In genomic region chr5:159005062-159005461, GRCh38 we compare ENCODE assay signal across 22 cellular contexts.
A peak's percentile ranks its signal among the peaks of the same experiment; 100 is the strongest.
DNase-seq lines count a peak whose midpoint lies in the region; ATAC-seq lines count a peak whose summit lies in the region.
"Had no signal": no experiment of that assay in that cellular context is flagged by ENCODE, and none has a peak within 500 bp of the region (broad histone marks: within the 10 kb centered on the region; RNA-seq: fewer than 3 reads in every experiment).

No MANE protein-coding gene starts in this region.

- H3K4me3 Mint-ChIP-seq in stimulated activated naive B cell treated with anti-CD40 and anti-IgM and Interleukin-4, amounts not matched to agents 10 μg/mL and 1 μg/mL and 100 μg/mL, for 72 hours: no peak overlapping the region
- H3K4me3 Mint-ChIP-seq: activated naive CD4-positive, alpha-beta T cell treated with anti-CD3 and anti-CD28 coated beads for 36 hours; natural killer cell; T-helper 1 cell treated with Interleukin-12 subunit alpha and Interleukin-12 subunit beta and Interleukin-4 antibody, amounts not matched to agents 30 μg/mL and 1 μg/mL, for 36 hours had no signal

- H3K27ac Mint-ChIP-seq in stimulated activated naive B cell treated with anti-CD40 and anti-IgM and Interleukin-4, amounts not matched to agents 10 μg/mL and 1 μg/mL and 100 μg/mL, for 72 hours: no peak overlapping the region
- H3K27ac Mint-ChIP-seq: activated naive CD4-positive, alpha-beta T cell treated with anti-CD3 and anti-CD28 coated beads for 36 hours; natural killer cell; T-helper 1 cell treated with Interleukin-12 subunit alpha and Interleukin-12 subunit beta and Interleukin-4 antibody, amounts not matched to agents 30 μg/mL and 1 μg/mL, for 36 hours had no signal

- peak; percentile 86 for ATAC-seq in GM18868 (IDR thresholded peaks at IDR 0.05; ENCODE audit: unreplicated experiment)
- peak; percentile 82 for ATAC-seq in HG02610 (IDR thresholded peaks at IDR 0.05; ENCODE audit: unreplicated experiment)
- ATAC-seq in HG03432 (IDR thresholded peaks at IDR 0.05; ENCODE audit: unreplicated experiment): peak; percentile 71
- peak; percentile 58 to 90 for ATAC-seq in stimulated activated naive B cell treated with anti-CD40 and anti-IgM and Interleukin-4, amounts not matched to agents 10 μg/mL and 1 μg/mL and 100 μg/mL, for 72 hours (replicated peaks)
- no peak for ATAC-seq in GM21390 (IDR thresholded peaks at IDR 0.05; ENCODE audit: unreplicated experiment)
- ATAC-seq: HCT116, natural killer cell, psoas muscle had no signal

- no peaks in the 10 kb centered on the region for H3K27me3 Mint-ChIP-seq in stimulated activated naive B cell treated with anti-CD40 and anti-IgM and Interleukin-4, amounts not matched to agents 10 μg/mL and 1 μg/mL and 100 μg/mL, for 72 hours

- peaks cover 4% of the 10 kb centered on the region in 2 donors for H3K9me3 Mint-ChIP-seq in stimulated activated naive B cell treated with anti-CD40 and anti-IgM and Interleukin-4, amounts not matched to agents 10 μg/mL and 1 μg/mL and 100 μg/mL, for 72 hours
- H3K9me3 Mint-ChIP-seq: activated naive CD4-positive, alpha-beta T cell treated with anti-CD3 and anti-CD28 coated beads for 36 hours; natural killer cell; T-helper 1 cell treated with Interleukin-12 subunit alpha and Interleukin-12 subunit beta and Interleukin-4 antibody, amounts not matched to agents 30 μg/mL and 1 μg/mL, for 36 hours had no signal

- no peak for DNase-seq in stimulated activated naive B cell treated with anti-CD40 and anti-IgM and Interleukin-4, amounts not matched to agents 10 μg/mL and 1 μg/mL and 100 μg/mL, for 72 hours
- no peak for DNase-seq in hypothalamus (lab: John Stamatoyannopoulos, UW)
- DNase-seq in stimulated activated CD4-positive, alpha-beta T cell treated with anti-CD3 and anti-CD28 coated beads, Interleukin-2, amount 100 ng/mL, for 24 hours: no peak
- no peak for DNase-seq in stimulated activated naive CD4-positive, alpha-beta T cell treated with Interleukin-2 at 50 U/mL for 16 hours (lab: John Stamatoyannopoulos, UW)
- DNase-seq: activated CD4-positive, alpha-beta T cell treated with anti-CD3 and anti-CD28 coated beads, Interleukin-2, amount 50 U/mL, for 48 hours; activated naive CD4-positive, alpha-beta T cell treated with anti-CD3 and anti-CD28 coated beads for 36 hours; activated T-cell treated with anti-CD3 and anti-CD28 coated beads, Interleukin-2, amount 50 U/mL, for 1 hour; islet precursor cell; natural killer cell; NCI-H1105 treated with DMSO at 0.1 percent for 48 hours; NCI-H524 treated with DMSO at 0.1 percent for 48 hours; OCI-M1; psoas muscle; SIG-M5; stimulated activated CD4-positive, alpha-beta T cell treated with anti-CD3 and anti-CD28 coated beads, Interleukin-4, amount 100 ng/mL, for 4 hours; WERI-Rb-1 had no signal

- peaks cover 15 to 42% of the 10 kb centered on the region in 2 donors for H3K36me3 Mint-ChIP-seq in stimulated activated naive B cell treated with anti-CD40 and anti-IgM and Interleukin-4, amounts not matched to agents 10 μg/mL and 1 μg/mL and 100 μg/mL, for 72 hours
- H3K36me3 Mint-ChIP-seq: natural killer cell had no signal

- peaks cover 47 to 85% of the 10 kb centered on the region in 2 donors for H3K4me1 Mint-ChIP-seq in stimulated activated naive B cell treated with anti-CD40 and anti-IgM and Interleukin-4, amounts not matched to agents 10 μg/mL and 1 μg/mL and 100 μg/mL, for 72 hours
- H3K4me1 Mint-ChIP-seq: natural killer cell had no signal
